ENCODE assay signal across 1 cellular context in genomic region chr17:76270770-76271668, GRCh38.
TF ChIP-seq lines count a peak whose summit lies in the region.

No MANE protein-coding gene starts in this region.

TF ChIP-seq in K562, 482 proteins besides CTCF, POLR2A, EP300 and RAD21 (continued from another document):
- TF ChIP-seq ZBTB33 (CRISPR knock-in tag; IDR thresholded peaks at IDR 0.05) = no peak
- TF ChIP-seq U2AF1 (optimal IDR thresholded peaks at IDR 0.05; ENCODE audit: low read depth, low read length) = no peak
- peak; percentile 33; the same call in 1 of the 2 replicates for TF ChIP-seq ZC3H4 (CRISPR knock-in tag; IDR thresholded peaks at IDR 0.05; ENCODE audit: borderline replicate concordance)
- TF ChIP-seq MTA3 (IDR thresholded peaks at IDR 0.05; ENCODE audit: borderline replicate concordance) = peak; percentile 28; the same call in 1 of the 2 replicates
- TF ChIP-seq CBX3 (IDR thresholded peaks at IDR 0.05; ENCODE audit: borderline replicate concordance in 1 of 2, low read length in 2 of 2) = no peak
- TF ChIP-seq, protein P1, sequence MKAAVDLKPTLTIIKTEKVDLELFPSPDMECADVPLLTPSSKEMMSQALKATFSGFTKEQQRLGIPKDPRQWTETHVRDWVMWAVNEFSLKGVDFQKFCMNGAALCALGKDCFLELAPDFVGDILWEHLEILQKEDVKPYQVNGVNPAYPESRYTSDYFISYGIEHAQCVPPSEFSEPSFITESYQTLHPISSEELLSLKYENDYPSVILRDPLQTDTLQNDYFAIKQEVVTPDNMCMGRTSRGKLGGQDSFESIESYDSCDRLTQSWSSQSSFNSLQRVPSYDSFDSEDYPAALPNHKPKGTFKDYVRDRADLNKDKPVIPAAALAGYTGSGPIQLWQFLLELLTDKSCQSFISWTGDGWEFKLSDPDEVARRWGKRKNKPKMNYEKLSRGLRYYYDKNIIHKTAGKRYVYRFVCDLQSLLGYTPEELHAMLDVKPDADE (conservative IDR thresholded peaks at IDR 0.05; ENCODE audit: control insufficient read depth, low read depth, low read length) = 0 out of 2 replicates have a peak, but pooled peaks have one; percentile 12
- TF ChIP-seq NCOA2 (IDR thresholded peaks at IDR 0.05; ENCODE audit: partially characterized antibody in 2 of 2) = no peak
- no peak for TF ChIP-seq FOSL1 (tag; conservative IDR thresholded peaks at IDR 0.05)
- TF ChIP-seq CCNT2 (IDR thresholded peaks at IDR 0.05; ENCODE audit: borderline replicate concordance, extremely low read depth, insufficient read length, low read depth, low read length) = peak; percentile 1
- no peak for TF ChIP-seq NR2C2 (CRISPR knock-in tag; IDR thresholded peaks at IDR 0.05)
- TF ChIP-seq NR2C2 (tag; IDR thresholded peaks at IDR 0.05) = 0 out of 2 replicates have a peak, but pooled peaks have one; percentile 14
- TF ChIP-seq FOXK1 (CRISPR knock-in tag; IDR thresholded peaks at IDR 0.05; ENCODE audit: borderline replicate concordance) = peak; percentile 77; the same call in 1 of the 2 replicates
- TF ChIP-seq PML (IDR thresholded peaks at IDR 0.05; ENCODE audit: low read length) = 0 out of 2 replicates have a peak, but pooled peaks have one; percentile 47
- TF ChIP-seq ZFP36 (IDR thresholded peaks at IDR 0.05; ENCODE audit: low read depth, low read length, partially characterized antibody) = no peak
- peak; percentile 33 for TF ChIP-seq RBFOX2 (IDR thresholded peaks at IDR 0.05; ENCODE audit: low read depth, low read length)
- no peak for TF ChIP-seq RCOR1 (IDR thresholded peaks at IDR 0.05; ENCODE audit: borderline replicate concordance in 1 of 2, low read depth in 2 of 2, low read length in 2 of 2)
- TF ChIP-seq, protein P2, sequence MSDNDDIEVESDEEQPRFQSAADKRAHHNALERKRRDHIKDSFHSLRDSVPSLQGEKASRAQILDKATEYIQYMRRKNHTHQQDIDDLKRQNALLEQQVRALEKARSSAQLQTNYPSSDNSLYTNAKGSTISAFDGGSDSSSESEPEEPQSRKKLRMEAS (CRISPR knock-in tag; IDR thresholded peaks at IDR 0.05) = 0 out of 2 replicates have a peak, but pooled peaks have one; percentile 8
- 0 out of 2 replicates have a peak, but pooled peaks have one; percentile 15 for TF ChIP-seq ZNF561 (CRISPR knock-in tag; conservative IDR thresholded peaks at IDR 0.05)
- 0 out of 4 replicates have a peak, but pooled peaks of 1 of the 2 experiments have one; percentile 27 for TF ChIP-seq SIN3A (IDR thresholded peaks at IDR 0.05; ENCODE audit: borderline replicate concordance in 2 of 2, control insufficient read depth in 1 of 2, low read depth in 2 of 2, low read length in 2 of 2)
- TF ChIP-seq, protein P3, sequence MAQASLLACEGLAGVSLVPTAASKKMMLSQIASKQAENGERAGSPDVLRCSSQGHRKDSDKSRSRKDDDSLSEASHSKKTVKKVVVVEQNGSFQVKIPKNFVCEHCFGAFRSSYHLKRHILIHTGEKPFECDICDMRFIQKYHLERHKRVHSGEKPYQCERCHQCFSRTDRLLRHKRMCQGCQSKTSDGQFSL (CRISPR knock-in tag; IDR thresholded peaks at IDR 0.05) = no peak
- TF ChIP-seq, protein P3 (tag; IDR thresholded peaks at IDR 0.05) = no peak
- peak; percentile 47; the same call in 1 of the 2 replicates for TF ChIP-seq ZBED1 (IDR thresholded peaks at IDR 0.05)
- peak; percentile 57 for TF ChIP-seq POLR2AphosphoS5 (IDR thresholded peaks at IDR 0.05; ENCODE audit: control insufficient read depth, insufficient read depth, low read depth, low read length)
- TF ChIP-seq POLR2B (IDR thresholded peaks at IDR 0.05; ENCODE audit: low read depth, partially characterized antibody) = peak; percentile 39
- peak; percentile 24; the same call in 1 of the 2 replicates for TF ChIP-seq VEZF1 (CRISPR knock-in tag; IDR thresholded peaks at IDR 0.05)
- TF ChIP-seq YY1 (IDR thresholded peaks at IDR 0.05; ENCODE audit: borderline replicate concordance in 1 of 3, control insufficient read depth in 1 of 3, extremely low read depth in 1 of 3, insufficient read depth in 3 of 3, insufficient read length in 1 of 3, insufficient replicate concordance in 2 of 3, low read depth in 1 of 3, low read length in 2 of 3) = peak in 2 of 3 experiments; percentile 8 to 50
- TF ChIP-seq, protein P4, sequence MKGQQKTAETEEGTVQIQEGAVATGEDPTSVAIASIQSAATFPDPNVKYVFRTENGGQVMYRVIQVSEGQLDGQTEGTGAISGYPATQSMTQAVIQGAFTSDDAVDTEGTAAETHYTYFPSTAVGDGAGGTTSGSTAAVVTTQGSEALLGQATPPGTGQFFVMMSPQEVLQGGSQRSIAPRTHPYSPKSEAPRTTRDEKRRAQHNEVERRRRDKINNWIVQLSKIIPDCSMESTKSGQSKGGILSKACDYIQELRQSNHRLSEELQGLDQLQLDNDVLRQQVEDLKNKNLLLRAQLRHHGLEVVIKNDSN (CRISPR knock-in tag; IDR thresholded peaks at IDR 0.05) = 0 out of 2 replicates have a peak, but pooled peaks have one; percentile 17
- peak; percentile 43 for TF ChIP-seq POLR2AphosphoS2 (IDR thresholded peaks at IDR 0.05; ENCODE audit: low read length)
- peak; percentile 25; the same call in 1 of the 2 replicates for TF ChIP-seq ZBTB7A (IDR thresholded peaks at IDR 0.05; ENCODE audit: borderline replicate concordance, control insufficient read depth, low read depth, low read length)
- no peak for TF ChIP-seq GTF3C2 (IDR thresholded peaks at IDR 0.05; ENCODE audit: borderline replicate concordance, extremely low read depth, insufficient read length)
- peak; percentile 70; the same call in 1 of the 2 replicates for TF ChIP-seq MYNN (IDR thresholded peaks at IDR 0.05)
- TF ChIP-seq MYNN (CRISPR knock-in tag; IDR thresholded peaks at IDR 0.05) = no peak
- TF ChIP-seq KDM2B (CRISPR knock-in tag; IDR thresholded peaks at IDR 0.05) = no peak
- TF ChIP-seq ZBTB49 (CRISPR knock-in tag; IDR thresholded peaks at IDR 0.05; ENCODE audit: borderline replicate concordance) = peak; percentile 89; the same call in 1 of the 2 replicates
- TF ChIP-seq SUPT5H (IDR thresholded peaks at IDR 0.05) = peak; percentile 37; the same call in 1 of the 2 replicates
- TF ChIP-seq SREBF1 (IDR thresholded peaks at IDR 0.05; ENCODE audit: borderline replicate concordance, low read depth, low read length) = no peak
- peak; percentile 70 for TF ChIP-seq RBM22 (IDR thresholded peaks at IDR 0.05; ENCODE audit: low read depth, low read length, poor library complexity, severe bottlenecking)
- TF ChIP-seq, protein P5, sequence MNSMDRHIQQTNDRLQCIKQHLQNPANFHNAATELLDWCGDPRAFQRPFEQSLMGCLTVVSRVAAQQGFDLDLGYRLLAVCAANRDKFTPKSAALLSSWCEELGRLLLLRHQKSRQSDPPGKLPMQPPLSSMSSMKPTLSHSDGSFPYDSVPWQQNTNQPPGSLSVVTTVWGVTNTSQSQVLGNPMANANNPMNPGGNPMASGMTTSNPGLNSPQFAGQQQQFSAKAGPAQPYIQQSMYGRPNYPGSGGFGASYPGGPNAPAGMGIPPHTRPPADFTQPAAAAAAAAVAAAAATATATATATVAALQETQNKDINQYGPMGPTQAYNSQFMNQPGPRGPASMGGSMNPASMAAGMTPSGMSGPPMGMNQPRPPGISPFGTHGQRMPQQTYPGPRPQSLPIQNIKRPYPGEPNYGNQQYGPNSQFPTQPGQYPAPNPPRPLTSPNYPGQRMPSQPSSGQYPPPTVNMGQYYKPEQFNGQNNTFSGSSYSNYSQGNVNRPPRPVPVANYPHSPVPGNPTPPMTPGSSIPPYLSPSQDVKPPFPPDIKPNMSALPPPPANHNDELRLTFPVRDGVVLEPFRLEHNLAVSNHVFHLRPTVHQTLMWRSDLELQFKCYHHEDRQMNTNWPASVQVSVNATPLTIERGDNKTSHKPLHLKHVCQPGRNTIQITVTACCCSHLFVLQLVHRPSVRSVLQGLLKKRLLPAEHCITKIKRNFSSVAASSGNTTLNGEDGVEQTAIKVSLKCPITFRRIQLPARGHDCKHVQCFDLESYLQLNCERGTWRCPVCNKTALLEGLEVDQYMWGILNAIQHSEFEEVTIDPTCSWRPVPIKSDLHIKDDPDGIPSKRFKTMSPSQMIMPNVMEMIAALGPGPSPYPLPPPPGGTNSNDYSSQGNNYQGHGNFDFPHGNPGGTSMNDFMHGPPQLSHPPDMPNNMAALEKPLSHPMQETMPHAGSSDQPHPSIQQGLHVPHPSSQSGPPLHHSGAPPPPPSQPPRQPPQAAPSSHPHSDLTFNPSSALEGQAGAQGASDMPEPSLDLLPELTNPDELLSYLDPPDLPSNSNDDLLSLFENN (IDR thresholded peaks at IDR 0.05; ENCODE audit: low read depth in 2 of 2, low read length in 2 of 2) = 0 out of 4 replicates have a peak, but pooled peaks of 1 of the 2 experiments have one; percentile 13
- TF ChIP-seq GABPB1 (CRISPR knock-in tag; IDR thresholded peaks at IDR 0.05) = no peak
